Comparison of ENCODE assay signal across 10 cellular contexts in the genomic region with DNA sequence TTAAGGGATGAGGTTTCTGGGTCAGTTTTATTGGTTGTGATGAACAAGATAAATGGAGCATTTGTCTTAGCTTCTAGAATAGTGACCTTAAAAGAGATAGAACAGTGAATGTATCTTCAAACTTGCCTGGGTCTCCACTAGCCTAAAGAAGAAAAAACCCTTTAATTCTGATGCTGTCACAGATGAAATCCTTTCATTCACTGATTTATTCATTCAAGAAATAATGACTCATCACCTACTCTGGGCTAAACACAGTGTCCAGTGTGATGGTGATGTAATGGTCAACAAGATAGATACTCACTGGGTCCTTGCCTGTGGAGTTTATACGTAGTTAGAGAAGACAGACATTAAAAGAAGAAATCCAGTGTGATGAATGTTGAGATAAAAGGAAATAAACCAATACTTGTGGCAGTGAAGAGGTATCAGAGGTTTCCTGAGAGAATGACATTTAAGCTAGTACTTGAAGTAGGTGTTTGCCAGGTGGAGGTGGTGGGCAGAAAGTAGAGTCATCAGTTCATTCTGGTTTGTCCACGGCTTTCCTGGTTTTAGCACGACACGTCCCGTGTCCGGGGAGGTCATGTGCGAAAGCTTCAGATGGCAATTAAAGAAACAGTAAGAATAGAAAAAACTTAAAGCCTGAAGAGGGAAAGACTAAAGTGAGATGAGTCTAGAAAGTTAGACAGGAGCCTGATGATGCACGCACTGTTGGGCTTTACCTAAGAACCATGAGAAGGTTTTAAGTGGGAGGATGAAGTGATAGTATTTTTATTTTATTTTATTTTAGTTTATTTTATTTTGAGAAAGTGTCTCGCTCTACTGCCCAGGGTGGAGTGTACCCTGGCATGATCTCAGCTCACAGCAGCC. TPM values are rescaled to one million over a fixed set of nuclear protein-coding genes. Genes with fewer than 3 reads are reported as not detected.
A peak's percentile ranks its signal among the peaks of the same experiment; 100 is the strongest.
DNase-seq lines count a peak whose midpoint lies in the region; ATAC-seq and TF ChIP-seq lines count a peak whose summit lies in the region.
"Had no signal": no experiment of that assay in that cellular context is flagged by ENCODE, and none has a peak within 500 bp of the region (broad histone marks: within the 10 kb centered on the region; RNA-seq: fewer than 3 reads in every experiment).

No MANE protein-coding gene starts in this region.

- H3K27ac Mint-ChIP-seq in T-helper 1 cell treated with Interleukin-12 subunit alpha and Interleukin-12 subunit beta and Interleukin-4 antibody, amounts not matched to agents 30 μg/mL and 1 μg/mL, for 36 hours, result peak overlapping the region; percentile 39
- peak overlapping the region; percentile 51 for H3K27ac Mint-ChIP-seq in T-helper 17 cell

- H3K27ac ChIP-seq in upper lobe of right lung, result no peak overlapping the region

- DNase-seq in T-helper 1 cell (no peak), T-helper 17 cell (no peak), epithelial cell of proximal tubule (ENCODE audit: low read depth) (peak; percentile 85), renal cortical epithelial cell (ENCODE audit: low read depth) (peak; percentile 93), upper lobe of right lung (no peak), HT-29 (ENCODE audit: low spot score) (no peak)
- DNase-seq: effector memory CD4-positive, alpha-beta T cell; NCI-H1694 treated with DMSO at 0.1 percent for 48 hours had no signal

- intact Hi-C loops in upper lobe of right lung (cut with DNase I), result no loop called here

- H3K27me3 Mint-ChIP-seq in T-helper 1 cell treated with Interleukin-12 subunit alpha and Interleukin-12 subunit beta and Interleukin-4 antibody, amounts not matched to agents 30 μg/mL and 1 μg/mL, for 36 hours (ENCODE audit: low read depth), result no peaks in the 10 kb centered on the region
- H3K27me3 Mint-ChIP-seq in T-helper 17 cell, result no peaks in the 10 kb centered on the region

- H3K4me3 Mint-ChIP-seq in T-helper 1 cell treated with Interleukin-12 subunit alpha and Interleukin-12 subunit beta and Interleukin-4 antibody, amounts not matched to agents 30 μg/mL and 1 μg/mL, for 36 hours, result no peak overlapping the region
- H3K4me3 Mint-ChIP-seq in T-helper 17 cell, result peak overlapping the region; percentile 3

- TF ChIP-seq CTCF in epithelial cell of proximal tubule (conservative IDR thresholded peaks at IDR 0.05; ENCODE audit: low read depth, low read length) (no peak), upper lobe of right lung (IDR thresholded peaks at IDR 0.05) (no peak)

- ATAC-seq in T-helper 17 cell, result peak; percentile 29
- ATAC-seq in HG02840 (IDR thresholded peaks at IDR 0.05; ENCODE audit: low FRiP score, unreplicated experiment), result no peak
- no peak for ATAC-seq in upper lobe of right lung

- no peaks in the 10 kb centered on the region for H3K27me3 ChIP-seq in upper lobe of right lung

- peaks cover 32% of the 10 kb centered on the region for H3K4me1 Mint-ChIP-seq in T-helper 1 cell treated with Interleukin-12 subunit alpha and Interleukin-12 subunit beta and Interleukin-4 antibody, amounts not matched to agents 30 μg/mL and 1 μg/mL, for 36 hours (ENCODE audit: low read depth)
- H3K4me1 Mint-ChIP-seq in T-helper 17 cell, result peaks cover 34% of the 10 kb centered on the region

- H3K4me3 ChIP-seq in epithelial cell of proximal tubule (ENCODE audit: low read depth, low read length) (peak overlapping the region; percentile 8), upper lobe of right lung (no peak overlapping the region)

- peaks cover 9% of the 10 kb centered on the region for H3K9me3 ChIP-seq in T-helper 17 cell (ENCODE audit: control insufficient read depth, low read length, poor library complexity, severe bottlenecking)
- no peaks in the 10 kb centered on the region for H3K9me3 ChIP-seq in upper lobe of right lung

- peaks cover 20% of the 10 kb centered on the region for H3K9me3 Mint-ChIP-seq in T-helper 1 cell treated with Interleukin-12 subunit alpha and Interleukin-12 subunit beta and Interleukin-4 antibody, amounts not matched to agents 30 μg/mL and 1 μg/mL, for 36 hours

- peaks cover 7% of the 10 kb centered on the region for H3K4me1 ChIP-seq in upper lobe of right lung

- H3K36me3 ChIP-seq in upper lobe of right lung, result no peaks in the 10 kb centered on the region

- peaks cover 40% of the 10 kb centered on the region for H3K36me3 Mint-ChIP-seq in T-helper 1 cell treated with Interleukin-12 subunit alpha and Interleukin-12 subunit beta and Interleukin-4 antibody, amounts not matched to agents 30 μg/mL and 1 μg/mL, for 36 hours (ENCODE audit: low read depth)
- peaks cover 11% of the 10 kb centered on the region for H3K36me3 Mint-ChIP-seq in T-helper 17 cell (ENCODE audit: low read depth)

RNA-seq across cellular contexts. Expression of a gene that starts 18.5 kb away (rescaled TPM):
- total RNA-seq in T-helper 17 cell, result 10 to 100 TPM; 70.6 to 80.0 TPM
- 36.5 and 52.1 TPM in 2 replicates for total RNA-seq in epithelial cell of proximal tubule
- total RNA-seq in renal cortical epithelial cell, result 54.5 and 249 TPM in 2 replicates
- 77.8 TPM for total RNA-seq in upper lobe of right lung
- 26.8 and 29.5 TPM in 2 replicates for total RNA-seq in HT-29 (2014; rRNA removed; shearing (Covaris generic))

RNA-seq across cellular contexts. Expression of a gene that starts 45.9 kb away (rescaled TPM):
- 10 to 100 TPM; 18.0 to 19.7 TPM for total RNA-seq in T-helper 17 cell
- 24.8 and 29.2 TPM in 2 replicates for total RNA-seq in epithelial cell of proximal tubule
- 17.7 and 33.0 TPM in 2 replicates for total RNA-seq in renal cortical epithelial cell
- 17.4 TPM for total RNA-seq in upper lobe of right lung
- total RNA-seq in HT-29 (2014; rRNA removed; shearing (Covaris generic)), result 16.7 and 19.7 TPM in 2 replicates

RNA-seq across cellular contexts. Expression of a gene that starts 46.1 kb away (rescaled TPM):
- 1 to 10 TPM; 1.4 to 2.1 TPM for total RNA-seq in T-helper 17 cell
- 1.2 and 1.7 TPM in 2 replicates for total RNA-seq in epithelial cell of proximal tubule
- 2.8 and 6.5 TPM in 2 replicates for total RNA-seq in renal cortical epithelial cell
- total RNA-seq in upper lobe of right lung, result 1.6 TPM
- total RNA-seq in HT-29 (2014; rRNA removed; shearing (Covaris generic)), result 0.15 and 0.52 TPM in 2 replicates

Comparison
In these comparisons a context has a peak if more than half of its experiments do, and no peak if none do; other contexts are left out.
1. DNase-seq: peak in epithelial cell of proximal tubule (single experiment) and renal cortical epithelial cell (single experiment); none in T-helper 1 cell (0 of 5), T-helper 17 cell (0 of 3), upper lobe of right lung (single experiment) and HT-29 (single experiment).